Comparison of ENCODE assay signal across 11 cellular contexts in genomic region chr4:2924765-2925301, GRCh38. TPM values are rescaled to one million over a fixed set of nuclear protein-coding genes. Genes with fewer than 3 reads are reported as not detected.
DNase-seq lines count a peak whose midpoint lies in the region; ATAC-seq and TF ChIP-seq lines count a peak whose summit lies in the region.
"Had no signal": no experiment of that assay in that cellular context is flagged by ENCODE, and none has a peak within 500 bp of the region (broad histone marks: within the 10 kb centered on the region; RNA-seq: fewer than 3 reads in every experiment).

No MANE protein-coding gene starts in this region.

- CTCF ChIA-PET in activated naive CD4-positive, alpha-beta T cell treated with anti-CD3 and anti-CD28 coated beads for 36 hours (lab: Charles Lee): interaction anchor here (1.0 to 1.4 kb wide), 3 partner anchors 11 to 113 kb away, joined by 3 read pairs; no protein-coding TSS in a partner anchor

- intact Hi-C loops in activated naive CD4-positive, alpha-beta T cell treated with anti-CD3 and anti-CD28 coated beads for 36 hours (cut with micrococcal nuclease): no loop called here

- peaks cover 34% of the 10 kb centered on the region for H3K4me1 Mint-ChIP-seq in activated naive CD4-positive, alpha-beta T cell treated with anti-CD3 and anti-CD28 coated beads for 36 hours (ENCODE audit: low read depth)
- H3K4me1 Mint-ChIP-seq in immature natural killer cell: peaks cover 47 to 56% of the 10 kb centered on the region in 2 donors

- H3K36me3 Mint-ChIP-seq in activated naive CD4-positive, alpha-beta T cell treated with anti-CD3 and anti-CD28 coated beads for 36 hours (ENCODE audit: low read depth): peaks cover 28% of the 10 kb centered on the region
- peaks cover 12 to 46% (median 30%) of the 10 kb centered on the region in 3 donors for H3K36me3 Mint-ChIP-seq in immature natural killer cell

- no peak for TF ChIP-seq EP300 in suprapubic skin (IDR thresholded peaks at IDR 0.05)

- no peak overlapping the region for H3K4me3 Mint-ChIP-seq in activated naive CD4-positive, alpha-beta T cell treated with anti-CD3 and anti-CD28 coated beads for 36 hours
- H3K4me3 Mint-ChIP-seq in immature natural killer cell: no peak overlapping the region

- no peak overlapping the region for H3K4me3 ChIP-seq in suprapubic skin

- H3K27me3 Mint-ChIP-seq in activated naive CD4-positive, alpha-beta T cell treated with anti-CD3 and anti-CD28 coated beads for 36 hours (ENCODE audit: low read depth): no peaks in the 10 kb centered on the region
- H3K27me3 Mint-ChIP-seq in immature natural killer cell (ENCODE audit: low read depth in 3 of 3): peaks cover 2 to 18% (median 4%) of the 10 kb centered on the region in 3 donors

- H3K27ac Mint-ChIP-seq in activated naive CD4-positive, alpha-beta T cell treated with anti-CD3 and anti-CD28 coated beads for 36 hours: peak overlapping the region; percentile 15
- H3K27ac Mint-ChIP-seq in immature natural killer cell: peak overlapping the region; percentile 69 to 96 (median 92)

- H3K27me3 ChIP-seq in suprapubic skin: no peaks in the 10 kb centered on the region

- H3K9me3 Mint-ChIP-seq in activated naive CD4-positive, alpha-beta T cell treated with anti-CD3 and anti-CD28 coated beads for 36 hours: no peaks in the 10 kb centered on the region
- H3K9me3 Mint-ChIP-seq in immature natural killer cell: no peaks in the 10 kb centered on the region

- H3K36me3 ChIP-seq in suprapubic skin: peaks cover 74% of the 10 kb centered on the region

- no peaks in the 10 kb centered on the region for H3K9me3 ChIP-seq in suprapubic skin

- 85% methylated on average over 7 of the region's 7 CpGs for WGBS in suprapubic skin

- no peak for ATAC-seq in HG02884 (IDR thresholded peaks at IDR 0.05; ENCODE audit: unreplicated experiment)

- peaks cover 18% of the 10 kb centered on the region for H3K4me1 ChIP-seq in suprapubic skin

- H3K27ac ChIP-seq in VCaP: peak overlapping the region; percentile 69
- no peak overlapping the region for H3K27ac ChIP-seq in suprapubic skin

- TF ChIP-seq POLR2A in suprapubic skin (IDR thresholded peaks at IDR 0.05): no peak

- DNase-seq in activated naive CD4-positive, alpha-beta T cell treated with anti-CD3 and anti-CD28 coated beads for 36 hours: no peak
- no peak for DNase-seq in activated naive CD4-positive, alpha-beta T cell treated with Interleukin-2 at 50 U/mL for 16 hours
- DNase-seq in immature natural killer cell: no peak
- peak; percentile 45 to 48 for DNase-seq in suprapubic skin (ENCODE audit: low spot score in 2 of 2)
- no peak for DNase-seq in NOMO-1 treated with DMSO at 0.1 percent for 48 hours (lab: John Stamatoyannopoulos, UW; ENCODE audit: unreplicated experiment)
- DNase-seq in globus pallidus (ENCODE audit: low spot score): no peak
- DNase-seq: hippocampal formation; NCI-H2107; stimulated activated CD4-positive, alpha-beta T cell treated with anti-CD3 and anti-CD28 coated beads, Interleukin-15, amount 100 ng/mL, for 24 hours had no signal

- no peak for TF ChIP-seq CTCF in VCaP (conservative IDR thresholded peaks at IDR 0.05)
- no peak for TF ChIP-seq CTCF in suprapubic skin (IDR thresholded peaks at IDR 0.05)

RNA-seq across cellular contexts. Expression of gene NOP14, which starts 38.4 kb away (rescaled TPM):
- total RNA-seq in activated naive CD4-positive, alpha-beta T cell treated with anti-CD3 and anti-CD28 coated beads for 36 hours: 10 to 100 TPM; 48.3 to 55.1 TPM
- 10 to 100 TPM in 1 of 3 donors, 1 to 10 TPM in 2; 1.3 to 19.2 (median 5.0) TPM for polyA plus RNA-seq in immature natural killer cell
- total RNA-seq in suprapubic skin: 10 to 100 TPM; 23.4 to 30.8 (median 27.1) TPM

RNA-seq across cellular contexts. Expression of gene GRK4, which starts 38.5 kb away (rescaled TPM):
- 1 to 10 TPM; 1.3 to 2.1 TPM for total RNA-seq in activated naive CD4-positive, alpha-beta T cell treated with anti-CD3 and anti-CD28 coated beads for 36 hours
- polyA plus RNA-seq in immature natural killer cell: 1 to 10 TPM; 2.7 to 4.4 (median 4.0) TPM
- 1 to 10 TPM; 3.3 to 8.0 (median 4.6) TPM for total RNA-seq in suprapubic skin

Comparison
In these comparisons a context has a peak if more than half of its experiments do, and no peak if none do; other contexts are left out.
1. DNase-seq: peak in suprapubic skin (2 of 2); none in activated naive CD4-positive, alpha-beta T cell treated with anti-CD3 and anti-CD28 coated beads for 36 hours (single experiment), activated naive CD4-positive, alpha-beta T cell treated with Interleukin-2 at 50 U/mL for 16 hours (single experiment), immature natural killer cell (0 of 3), NOMO-1 treated with DMSO at 0.1 percent for 48 hours (single experiment) and globus pallidus (single experiment).